Comparison of ENCODE assay signal across 1 cellular context in the genomic region with DNA sequence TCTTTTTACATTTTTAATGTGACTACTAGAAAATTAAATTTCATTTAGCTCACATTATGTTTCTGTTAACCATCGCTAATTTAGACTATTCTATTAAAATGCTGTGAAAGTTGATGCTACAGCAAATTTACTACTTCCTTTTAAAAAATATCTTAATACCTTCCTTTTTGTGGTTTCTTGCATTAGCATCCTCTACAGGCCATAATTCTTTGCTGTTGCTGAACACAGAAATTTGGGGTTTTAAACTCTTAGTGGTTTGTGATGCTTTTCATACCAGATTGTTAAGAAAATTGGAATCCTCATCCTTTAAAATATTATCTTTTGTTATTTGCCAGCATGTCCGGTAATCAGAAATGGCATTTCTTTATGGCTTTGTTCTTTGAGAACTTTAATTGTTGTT.
TF ChIP-seq lines count a peak whose summit lies in the region.

No MANE protein-coding gene starts in this region.

TF ChIP-seq in HEK293, 187 proteins besides CTCF, POLR2A, EP300 and RAD21 (continued from another document):
- no peak for TF ChIP-seq TSHZ1 (tag by site-specific recombination; IDR thresholded peaks at IDR 0.05; ENCODE audit: borderline replicate concordance)
- TF ChIP-seq ZNF175 (tag by site-specific recombination; IDR thresholded peaks at IDR 0.05) = no peak
- TF ChIP-seq, protein P1, sequence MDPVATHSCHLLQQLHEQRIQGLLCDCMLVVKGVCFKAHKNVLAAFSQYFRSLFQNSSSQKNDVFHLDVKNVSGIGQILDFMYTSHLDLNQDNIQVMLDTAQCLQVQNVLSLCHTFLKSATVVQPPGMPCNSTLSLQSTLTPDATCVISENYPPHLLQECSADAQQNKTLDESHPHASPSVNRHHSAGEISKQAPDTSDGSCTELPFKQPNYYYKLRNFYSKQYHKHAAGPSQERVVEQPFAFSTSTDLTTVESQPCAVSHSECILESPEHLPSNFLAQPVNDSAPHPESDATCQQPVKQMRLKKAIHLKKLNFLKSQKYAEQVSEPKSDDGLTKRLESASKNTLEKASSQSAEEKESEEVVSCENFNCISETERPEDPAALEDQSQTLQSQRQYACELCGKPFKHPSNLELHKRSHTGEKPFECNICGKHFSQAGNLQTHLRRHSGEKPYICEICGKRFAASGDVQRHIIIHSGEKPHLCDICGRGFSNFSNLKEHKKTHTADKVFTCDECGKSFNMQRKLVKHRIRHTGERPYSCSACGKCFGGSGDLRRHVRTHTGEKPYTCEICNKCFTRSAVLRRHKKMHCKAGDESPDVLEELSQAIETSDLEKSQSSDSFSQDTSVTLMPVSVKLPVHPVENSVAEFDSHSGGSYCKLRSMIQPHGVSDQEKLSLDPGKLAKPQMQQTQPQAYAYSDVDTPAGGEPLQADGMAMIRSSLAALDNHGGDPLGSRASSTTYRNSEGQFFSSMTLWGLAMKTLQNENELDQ (tag by site-specific recombination; IDR thresholded peaks at IDR 0.05; ENCODE audit: low read depth) = no peak
- TF ChIP-seq ZNF324 (tag by site-specific recombination; IDR thresholded peaks at IDR 0.05) = no peak
- TF ChIP-seq ZNF571 (tag by site-specific recombination; IDR thresholded peaks at IDR 0.05) = no peak
